ENCODE assay signal across 35 cellular contexts in the genomic region with DNA sequence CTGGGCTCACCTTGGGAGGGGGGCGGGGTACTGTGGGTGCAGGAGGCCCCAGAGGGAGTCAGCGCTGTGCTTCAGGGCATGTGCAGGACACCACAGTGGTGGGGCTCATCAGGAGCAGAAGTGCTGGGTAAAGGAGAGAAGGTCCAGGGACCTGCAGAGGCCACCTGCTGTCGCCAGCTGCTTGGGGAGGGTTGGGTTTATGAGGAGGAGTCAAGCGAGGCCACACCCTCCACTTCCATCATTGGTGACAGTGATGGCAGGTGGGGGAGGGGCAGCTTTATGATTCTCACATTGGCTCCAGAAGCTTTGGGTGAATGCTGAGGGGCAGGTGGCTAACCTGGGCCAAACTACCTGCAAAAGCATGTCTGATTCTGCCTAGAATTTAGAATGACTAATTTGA.
"Had no signal": no experiment of that assay in that cellular context is flagged by ENCODE, and none has a peak within 500 bp of the region (broad histone marks: within the 10 kb centered on the region; RNA-seq: fewer than 3 reads in every experiment).

No MANE protein-coding gene starts in this region.

- DNase-seq: activated CD4-positive, alpha-beta memory T cell treated with anti-CD3 and anti-CD28 coated beads, Interleukin-2, amount 10 ng/mL, durations not matched to agents 7 days and 5 days; activated CD4-positive, alpha-beta T cell treated with anti-CD3 and anti-CD28 coated beads for 1 hour; activated CD4-positive, alpha-beta T cell treated with anti-CD3 and anti-CD28 coated beads for 48 hours; activated CD4-positive, CD25-positive, alpha-beta regulatory T cell; activated CD8-positive, alpha-beta memory T cell treated with anti-CD3 and anti-CD28 coated beads for 24 hours; activated CD8-positive, alpha-beta memory T cell treated with anti-CD3 and anti-CD28 coated beads, Interleukin-2, amount 10 ng/mL, durations not matched to agents 7 days and 5 days; activated CD8-positive, alpha-beta memory T cell treated with anti-CD3 and anti-CD28 coated beads, Interleukin-2, amount 50 U/mL, for 48 hours; activated effector memory CD4-positive, alpha-beta T cell treated with anti-CD3 and anti-CD28 coated beads, Interleukin-2, amount 50 U/mL, for 16 hours; activated naive CD4-positive, alpha-beta T cell; activated naive CD4-positive, alpha-beta T cell treated with anti-CD3 and anti-CD28 coated beads, Interleukin-2, amount 50 U/mL, for 16 hours; activated naive CD8-positive, alpha-beta T cell treated with anti-CD3 and anti-CD28 coated beads for 36 hours; activated T-cell treated with anti-CD3 and anti-CD28 coated beads, Interleukin-2, amount 50 U/mL, for 48 hours; amniotic stem cell; aorta; brain microvascular endothelial cell; NCI-H1105; NCI-H1417 treated with DMSO at 0.1 percent for 48 hours; NCI-H187 treated with DMSO at 0.1 percent for 48 hours; NCI-H2081; NCI-H2171 treated with DMSO at 0.1 percent for 48 hours; NCI-H2227 treated with DMSO at 0.1 percent for 48 hours; NCI-H446; NCI-H510A treated with DMSO at 0.1 percent for 48 hours; NCI-H526 treated with DMSO at 0.1 percent for 48 hours; PC-9; SW 1271; T-helper 1 cell; T-helper 2 cell; T-helper 9 cell had no signal

- H3K9me3 Mint-ChIP-seq: activated CD4-positive, alpha-beta memory T cell treated with anti-CD3 and anti-CD28 coated beads, Interleukin-2, amount 10 ng/mL, durations not matched to agents 7 days and 5 days; central memory CD8-positive, alpha-beta T cell had no signal

- H2AFZ ChIP-seq: PC-9 had no signal

- H3K4me3 ChIP-seq: PC-9 had no signal

- H3K27me3 Mint-ChIP-seq: activated CD4-positive, alpha-beta memory T cell treated with anti-CD3 and anti-CD28 coated beads, Interleukin-2, amount 10 ng/mL, durations not matched to agents 7 days and 5 days; activated CD8-positive, alpha-beta memory T cell treated with anti-CD3 and anti-CD28 coated beads, Interleukin-2, amount 10 ng/mL, durations not matched to agents 7 days and 5 days; activated naive CD8-positive, alpha-beta T cell treated with anti-CD3 and anti-CD28 coated beads for 36 hours had no signal

- H3K4me2 ChIP-seq: PC-9 had no signal

- H3K4me3 Mint-ChIP-seq: activated CD4-positive, alpha-beta memory T cell treated with anti-CD3 and anti-CD28 coated beads, Interleukin-2, amount 10 ng/mL, durations not matched to agents 7 days and 5 days; activated CD8-positive, alpha-beta memory T cell treated with anti-CD3 and anti-CD28 coated beads, Interleukin-2, amount 10 ng/mL, durations not matched to agents 7 days and 5 days; activated naive CD8-positive, alpha-beta T cell treated with anti-CD3 and anti-CD28 coated beads for 36 hours; activated T-helper 17 cell treated with anti-CD3 and anti-CD28 coated beads, Interleukin-2, amount 50 U/mL, for 72 hours; central memory CD8-positive, alpha-beta T cell had no signal

- H3K4me1 Mint-ChIP-seq: activated CD4-positive, alpha-beta memory T cell treated with anti-CD3 and anti-CD28 coated beads, Interleukin-2, amount 10 ng/mL, durations not matched to agents 7 days and 5 days; activated CD8-positive, alpha-beta memory T cell treated with anti-CD3 and anti-CD28 coated beads, Interleukin-2, amount 10 ng/mL, durations not matched to agents 7 days and 5 days; activated naive CD8-positive, alpha-beta T cell treated with anti-CD3 and anti-CD28 coated beads for 36 hours; activated T-helper 17 cell treated with anti-CD3 and anti-CD28 coated beads, Interleukin-2, amount 50 U/mL, for 72 hours; central memory CD8-positive, alpha-beta T cell had no signal

- H3K36me3 Mint-ChIP-seq: activated CD8-positive, alpha-beta memory T cell treated with anti-CD3 and anti-CD28 coated beads, Interleukin-2, amount 10 ng/mL, durations not matched to agents 7 days and 5 days; activated naive CD8-positive, alpha-beta T cell treated with anti-CD3 and anti-CD28 coated beads for 36 hours had no signal

- FAIRE-seq: RCC 7860 had no signal

- H3K36me3 ChIP-seq: brain microvascular endothelial cell had no signal

- H3K27me3 ChIP-seq: brain microvascular endothelial cell had no signal

- H3K27ac ChIP-seq: brain microvascular endothelial cell, PC-9, RWPE1, VCaP had no signal

- ATAC-seq: activated CD8-positive, alpha-beta memory T cell treated with anti-CD3 and anti-CD28 coated beads, Interleukin-2, amount 10 ng/mL, durations not matched to agents 7 days and 5 days; activated T-helper 17 cell treated with anti-CD3 and anti-CD28 coated beads, Interleukin-2, amount 50 U/mL, for 72 hours; Right ventricle myocardium inferior had no signal

- H3K27ac Mint-ChIP-seq: activated CD4-positive, alpha-beta memory T cell treated with anti-CD3 and anti-CD28 coated beads, Interleukin-2, amount 10 ng/mL, durations not matched to agents 7 days and 5 days; activated CD8-positive, alpha-beta memory T cell treated with anti-CD3 and anti-CD28 coated beads, Interleukin-2, amount 10 ng/mL, durations not matched to agents 7 days and 5 days; activated naive CD8-positive, alpha-beta T cell treated with anti-CD3 and anti-CD28 coated beads for 36 hours; activated T-helper 17 cell treated with anti-CD3 and anti-CD28 coated beads, Interleukin-2, amount 50 U/mL, for 72 hours had no signal
